In genomic region chr17:19144364-19144763, GRCh38 we compare ENCODE assay signal across 2 cellular contexts. TPM values are rescaled to one million over a fixed set of nuclear protein-coding genes. Genes with fewer than 3 reads are reported as not detected.
"Had no signal": no experiment of that assay in that cellular context is flagged by ENCODE, and none has a peak within 500 bp of the region (broad histone marks: within the 10 kb centered on the region; RNA-seq: fewer than 3 reads in every experiment).

No MANE protein-coding gene starts in this region.

RNA-seq across cellular contexts. Expression of gene GRAPL, which starts 17.0 kb away (rescaled TPM):
- total RNA-seq: osteocyte, vagina had no signal
